ENCODE assay signal across 9 cellular contexts in genomic region chr17:63843387-63844292, GRCh38. TPM values are rescaled to one million over a fixed set of nuclear protein-coding genes. Genes with fewer than 3 reads are reported as not detected.
A peak's percentile ranks its signal among the peaks of the same experiment; 100 is the strongest.
DNase-seq lines count a peak whose midpoint lies in the region; ATAC-seq and TF ChIP-seq lines count a peak whose summit lies in the region.
"Had no signal": no experiment of that assay in that cellular context is flagged by ENCODE, and none has a peak within 500 bp of the region (broad histone marks: within the 10 kb centered on the region; RNA-seq: fewer than 3 reads in every experiment).

No MANE protein-coding gene starts in this region.

- H3K9ac ChIP-seq in iPS-20b (ENCODE audit: low read depth, low read length) (peak overlapping the region; percentile 59; the same call in 1 of the 2 replicates), smooth muscle cell (ENCODE audit: low read depth) (no peak overlapping the region)

- H3K9me3 ChIP-seq in iPS-20b (ENCODE audit: insufficient read depth, low read depth, low read length) (peaks cover 7% of the 10 kb centered on the region; the same call in 1 of the 2 replicates), smooth muscle cell (replicated peaks; ENCODE audit: low read depth) (no peaks in the 10 kb centered on the region)

- H3K27me3 ChIP-seq in iPS-20b (ENCODE audit: insufficient read depth, low read length) (peaks cover 36% of the 10 kb centered on the region), smooth muscle cell (ENCODE audit: low read depth) (no peaks in the 10 kb centered on the region)

- CTCF ChIA-PET in activated CD8-positive, alpha-beta memory T cell treated with anti-CD3 and anti-CD28 coated beads, Interleukin-2, amount 10 ng/mL, durations not matched to agents 7 days and 5 days (lab: Charles Lee), result interaction anchor here (0.6 to 2.0 kb wide), 18 partner anchors 9 to 290 kb away, joined by 3 to 10 read pairs (median 3); partner anchors contain the start of genes CCDC47, DDX42, FTSJ3 and ICAM2

- 60% methylated on average over 26 of the region's 26 CpGs for WGBS in smooth muscle cell (ENCODE audit: low lambda C conversion rate)

- ATAC-seq in activated CD8-positive, alpha-beta memory T cell treated with anti-CD3 and anti-CD28 coated beads, Interleukin-2, amount 10 ng/mL, durations not matched to agents 7 days and 5 days, result peak; percentile 11
- no peak for ATAC-seq in HG02759 (IDR thresholded peaks at IDR 0.05; ENCODE audit: unreplicated experiment)

- in situ Hi-C loops in astrocyte of the spinal cord (cut with HindIII; ENCODE audit: low sequenced_read_pairs), result no loop called here

- H3K36me3 Mint-ChIP-seq in activated CD8-positive, alpha-beta memory T cell treated with anti-CD3 and anti-CD28 coated beads, Interleukin-2, amount 10 ng/mL, durations not matched to agents 7 days and 5 days, result peaks cover 14% of the 10 kb centered on the region

- peak; percentile 59 for DNase-seq in activated CD8-positive, alpha-beta memory T cell treated with anti-CD3 and anti-CD28 coated beads, Interleukin-2, amount 10 ng/mL, durations not matched to agents 7 days and 5 days
- no peak for DNase-seq in activated CD8-positive, alpha-beta memory T cell treated with anti-CD3 and anti-CD28 coated beads for 24 hours
- DNase-seq in NCI-H69 (lab: John Stamatoyannopoulos, UW) (peak; percentile 70), astrocyte of the spinal cord (ENCODE audit: low read depth, low spot score) (peak; percentile 27), smooth muscle cell (lab: John Stamatoyannopoulos, UW; ENCODE audit: unreplicated experiment) (no peak), COLO668 (lab: John Stamatoyannopoulos, UW; ENCODE audit: unreplicated experiment) (no peak)

- H3K79me2 ChIP-seq in smooth muscle cell (ENCODE audit: low read depth), result peaks cover 35% of the 10 kb centered on the region

- peaks cover 10% of the 10 kb centered on the region for H3F3A ChIP-seq in smooth muscle cell (ENCODE audit: low read depth)

- H3K27ac Mint-ChIP-seq in activated CD8-positive, alpha-beta memory T cell treated with anti-CD3 and anti-CD28 coated beads, Interleukin-2, amount 10 ng/mL, durations not matched to agents 7 days and 5 days, result peak overlapping the region; percentile 94

- H3K36me3 ChIP-seq in iPS-20b (ENCODE audit: insufficient read depth, low read depth, low read length) (no peaks in the 10 kb centered on the region), smooth muscle cell (ENCODE audit: low read depth) (no peaks in the 10 kb centered on the region)

- peaks cover 4% of the 10 kb centered on the region for H3K9me3 Mint-ChIP-seq in activated CD8-positive, alpha-beta memory T cell treated with anti-CD3 and anti-CD28 coated beads, Interleukin-2, amount 10 ng/mL, durations not matched to agents 7 days and 5 days (ENCODE audit: low read depth)

- H3K4me2 ChIP-seq in smooth muscle cell, result peak overlapping the region; percentile 93

- H3K4me1 ChIP-seq in iPS-20b (ENCODE audit: insufficient read depth, low read length) (peaks cover 18% of the 10 kb centered on the region), smooth muscle cell (ENCODE audit: low read depth) (peaks cover 18% of the 10 kb centered on the region)

- H3K4me3 ChIP-seq in astrocyte of the spinal cord (ENCODE audit: low read depth, low read length) (peak overlapping the region; percentile 87), iPS-20b (ENCODE audit: low read length) (peak overlapping the region; percentile 83), smooth muscle cell (peak overlapping the region; percentile 71)

- H4K20me1 ChIP-seq in smooth muscle cell (ENCODE audit: low read depth), result peaks cover 29% of the 10 kb centered on the region

- H3K4me1 Mint-ChIP-seq in activated CD8-positive, alpha-beta memory T cell treated with anti-CD3 and anti-CD28 coated beads, Interleukin-2, amount 10 ng/mL, durations not matched to agents 7 days and 5 days, result peaks cover 39% of the 10 kb centered on the region

- no peaks in the 10 kb centered on the region for H3K27me3 Mint-ChIP-seq in activated CD8-positive, alpha-beta memory T cell treated with anti-CD3 and anti-CD28 coated beads, Interleukin-2, amount 10 ng/mL, durations not matched to agents 7 days and 5 days

- H3K27ac ChIP-seq in iPS-20b (ENCODE audit: low read length) (no peak overlapping the region), smooth muscle cell (ENCODE audit: low read depth) (peak overlapping the region; percentile 61)

- peak overlapping the region; percentile 95 for H3K4me3 Mint-ChIP-seq in activated CD8-positive, alpha-beta memory T cell treated with anti-CD3 and anti-CD28 coated beads, Interleukin-2, amount 10 ng/mL, durations not matched to agents 7 days and 5 days

- TF ChIP-seq CTCF in astrocyte of the spinal cord (IDR thresholded peaks at IDR 0.05; ENCODE audit: low read depth, low read length) (no peak), smooth muscle cell (IDR thresholded peaks at IDR 0.05; ENCODE audit: borderline replicate concordance, insufficient read depth, poor library complexity, severe bottlenecking) (no peak)

- peak overlapping the region; percentile 87 for H2AFZ ChIP-seq in smooth muscle cell (ENCODE audit: low read depth)

RNA-seq across cellular contexts. Expression of gene SMARCD2, which starts 1.2 kb away (rescaled TPM):
- total RNA-seq in activated CD8-positive, alpha-beta memory T cell treated with anti-CD3 and anti-CD28 coated beads, Interleukin-2, amount 10 ng/mL, durations not matched to agents 7 days and 5 days, result 100 to 1,000 TPM; 137 to 151 TPM
- total RNA-seq in smooth muscle cell, result 41.6 and 43.7 TPM in 2 replicates
- polyA plus RNA-seq in smooth muscle cell, result 41.9 and 58.6 TPM in 2 replicates

RNA-seq across cellular contexts. Expression of gene FTSJ3, which starts 16.2 kb away (rescaled TPM):
- 10 to 100 TPM; 58.9 to 71.7 TPM for total RNA-seq in activated CD8-positive, alpha-beta memory T cell treated with anti-CD3 and anti-CD28 coated beads, Interleukin-2, amount 10 ng/mL, durations not matched to agents 7 days and 5 days
- total RNA-seq in smooth muscle cell, result 32.5 and 46.8 TPM in 2 replicates
- 21.9 and 24.8 TPM in 2 replicates for polyA plus RNA-seq in smooth muscle cell

RNA-seq across cellular contexts. Expression of gene PSMC5, which starts 16.4 kb away (rescaled TPM):
- total RNA-seq in activated CD8-positive, alpha-beta memory T cell treated with anti-CD3 and anti-CD28 coated beads, Interleukin-2, amount 10 ng/mL, durations not matched to agents 7 days and 5 days, result 100 to 1,000 TPM; 157 to 195 TPM
- total RNA-seq in smooth muscle cell, result 32.3 and 46.2 TPM in 2 replicates
- polyA plus RNA-seq in smooth muscle cell, result 132 and 153 TPM in 2 replicates

RNA-seq across cellular contexts. Expression of gene CSH2, which starts 29.8 kb away (rescaled TPM):
- not detected for total RNA-seq in activated CD8-positive, alpha-beta memory T cell treated with anti-CD3 and anti-CD28 coated beads, Interleukin-2, amount 10 ng/mL, durations not matched to agents 7 days and 5 days
- total RNA-seq in smooth muscle cell, result not detected in 2 replicates
- polyA plus RNA-seq in smooth muscle cell, result not detected in 2 replicates
- total RNA-seq: pulmonary artery endothelial cell had no signal

RNA-seq across cellular contexts. Expression of gene GH2, which starts 38.1 kb away (rescaled TPM):
- not detected for total RNA-seq in activated CD8-positive, alpha-beta memory T cell treated with anti-CD3 and anti-CD28 coated beads, Interleukin-2, amount 10 ng/mL, durations not matched to agents 7 days and 5 days
- total RNA-seq in smooth muscle cell, result not detected in 2 replicates
- polyA plus RNA-seq in smooth muscle cell, result not detected in 2 replicates
- total RNA-seq: pulmonary artery endothelial cell had no signal

Comparison
In these comparisons a context has a peak if more than half of its experiments do, and no peak if none do; other contexts are left out.
1. DNase-seq: peak in activated CD8-positive, alpha-beta memory T cell treated with anti-CD3 and anti-CD28 coated beads, Interleukin-2, amount 10 ng/mL, durations not matched to agents 7 days and 5 days (single experiment), NCI-H69 (single experiment) and astrocyte of the spinal cord (single experiment); none in activated CD8-positive, alpha-beta memory T cell treated with anti-CD3 and anti-CD28 coated beads for 24 hours (single experiment), smooth muscle cell (single experiment) and COLO668 (single experiment).
2. Peak in every context shown above with its lines, with median percentiles within 50 percentile points of each other: H3K4me3 ChIP-seq.